8 cellular contexts compared by ENCODE assay signal in genomic region chr4:118280501-118281218, GRCh38.
DNase-seq lines count a peak whose midpoint lies in the region; ATAC-seq, FAIRE-seq and TF ChIP-seq lines count a peak whose summit lies in the region.

No MANE protein-coding gene starts in this region.

- peak overlapping the region; percentile 62 for H3K27ac Mint-ChIP-seq in T-helper 17 cell

- POLR2A ChIA-PET in HCT116 (lab: Charles Lee) = no interaction called here

- TF ChIP-seq CTCF in HCT116 (IDR thresholded peaks at IDR 0.05 in 2 of 3, conservative IDR thresholded peaks at IDR 0.05 in 1 of 3; ENCODE audit: borderline replicate concordance in 1 of 3, insufficient read depth in 1 of 3, low read depth in 2 of 3, low read length in 2 of 3) = peak; percentile 46 to 73 (median 50); a peak in 4 of 6 replicates
- peak; percentile 29 for TF ChIP-seq CTCF in lung (IDR thresholded peaks at IDR 0.05; ENCODE audit: control extremely low read depth, extremely low read depth)
- peak; percentile 60 for TF ChIP-seq CTCF in upper lobe of right lung (IDR thresholded peaks at IDR 0.05)

- H3K27me3 ChIP-seq in HCT116 (ENCODE audit: insufficient read depth, low read length) (no peaks in the 10 kb centered on the region), lung (ENCODE audit: control insufficient read depth, insufficient read depth) (no peaks in the 10 kb centered on the region), upper lobe of right lung (no peaks in the 10 kb centered on the region)

- ATAC-seq in HCT116 (peak; percentile 52), T-helper 17 cell (no peak), lung (ENCODE audit: insufficient read depth, low FRiP score) (no peak), upper lobe of right lung (peak; percentile 62)

- no peak overlapping the region for H2AFZ ChIP-seq in HCT116 (ENCODE audit: low read depth, low read length, poor library complexity, severe bottlenecking)

- no TSS peak for BruUV-seq in HCT116 (replicated peaks; lab: Mats Ljungman, UMichigan)

- peak; percentile 80 for TF ChIP-seq RAD21 in HCT116 (IDR thresholded peaks at IDR 0.05; ENCODE audit: low read depth)

- DNase-seq in HCT116 (ENCODE audit: low read depth, low spot score) (peak; percentile 67), NCI-H1092 (lab: John Stamatoyannopoulos, UW) (peak; percentile 4), T-helper 17 cell (no peak), dermis blood vessel endothelial cell (peak; percentile 88), lung (ENCODE audit: low spot score) (peak; percentile 68), upper lobe of right lung (no peak)

- H3K36me3 ChIP-seq in HCT116 (ENCODE audit: control insufficient read depth in 1 of 2, insufficient read depth in 2 of 2, low read length in 2 of 2) (peaks cover 5 to 21% of the 10 kb centered on the region in 2 experiments; a peak in 3 of 4 replicates), lung (ENCODE audit: control insufficient read depth in 2 of 2, insufficient read depth in 2 of 2, low read length in 2 of 2) (peaks cover 6 to 7% of the 10 kb centered on the region in 2 donors), upper lobe of right lung (peaks cover 10% of the 10 kb centered on the region)

- peaks cover 18% of the 10 kb centered on the region for H3K79me2 ChIP-seq in HCT116 (ENCODE audit: insufficient read depth, low read length)

- FAIRE-seq in A204.1 (lab: Jason Lieb, UNC) = peak; percentile 41

- H3K4me1 Mint-ChIP-seq in T-helper 17 cell = peaks cover 39% of the 10 kb centered on the region

- H3K9me2 ChIP-seq in HCT116 (ENCODE audit: insufficient read depth) = no peaks in the 10 kb centered on the region

- peak; percentile 68 for TF ChIP-seq POLR2A in HCT116 (IDR thresholded peaks at IDR 0.05; ENCODE audit: borderline replicate concordance, extremely low read depth, insufficient read depth, insufficient read length)

- no peaks in the 10 kb centered on the region for H3K27me3 Mint-ChIP-seq in T-helper 17 cell

- RAD21 ChIA-PET in HCT116 (lab: Charles Lee; ENCODE audit: low non-redundant PET in 1 of 2, low total read pairs in 2 of 2, uncharacterized antibody in 2 of 2, unreplicated experiment in 2 of 2) = no interaction called here

- CTCF ChIA-PET in HCT116 (lab: Charles Lee) = interaction anchor here (1.3 kb wide), 1 partner anchor 71 kb away, joined by 5 read pairs; no protein-coding TSS in a partner anchor

- peaks cover 4% of the 10 kb centered on the region; the same call in 1 of the 2 replicates for H4K20me1 ChIP-seq in HCT116 (ENCODE audit: insufficient read depth)

- intact Hi-C loops in HCT116 (cut with micrococcal nuclease) (loop anchor here (1.0 kb wide), 1 partner anchor 73 kb away; the partner anchor contains the start of gene PRSS12), upper lobe of right lung (cut with DNase I) (no loop called here)

- WGBS in lung, 2 donors = 8 to 12% methylated on average over 2 of the region's 2 CpGs

- peak overlapping the region; percentile 84; the same call in 1 of the 2 replicates for H3K27ac ChIP-seq in HCT116 (ENCODE audit: low read depth, low read length)
- H3K27ac ChIP-seq in lung (ENCODE audit: low read depth in 1 of 2, low read length in 1 of 2) = no peak overlapping the region
- H3K27ac ChIP-seq in upper lobe of right lung = no peak overlapping the region

- H3K4me3 Mint-ChIP-seq in T-helper 17 cell = peak overlapping the region; percentile 63

- H3K9me3 ChIP-seq in HCT116 (ENCODE audit: control insufficient read depth in 1 of 2, insufficient read depth in 1 of 2, low read depth in 1 of 2, low read length in 2 of 2) (no peaks in the 10 kb centered on the region), T-helper 17 cell (ENCODE audit: control insufficient read depth, low read length, poor library complexity, severe bottlenecking) (no peaks in the 10 kb centered on the region), lung (ENCODE audit: control insufficient read depth in 2 of 2, insufficient read depth in 1 of 2, low read length in 1 of 2) (no peaks in the 10 kb centered on the region), upper lobe of right lung (no peaks in the 10 kb centered on the region)

- H3K4me2 ChIP-seq in HCT116 (ENCODE audit: low read length) = peak overlapping the region; percentile 95

- H3K4me3 ChIP-seq in GM08714 (ENCODE audit: low read length) = peak overlapping the region; percentile 26
- peak overlapping the region in 1 of 2 experiments; percentile 98; a peak in 3 of 4 replicates for H3K4me3 ChIP-seq in HCT116 (replicated peaks in 1 of 2; ENCODE audit: low read depth in 1 of 2, low read length in 2 of 2)
- no peak overlapping the region for H3K4me3 ChIP-seq in lung
- peak overlapping the region; percentile 76 for H3K4me3 ChIP-seq in upper lobe of right lung

- H3K4me1 ChIP-seq in HCT116 (ENCODE audit: control insufficient read depth in 1 of 2, insufficient read depth in 2 of 2, low read length in 2 of 2) (peaks cover 6 to 21% of the 10 kb centered on the region in 2 experiments; a peak in 3 of 4 replicates), lung (ENCODE audit: control insufficient read depth in 2 of 2, insufficient read depth in 2 of 2, low read length in 2 of 2) (peaks cover 0 to 11% of the 10 kb centered on the region in 2 donors), upper lobe of right lung (peaks cover 31% of the 10 kb centered on the region)

- H3K36me3 Mint-ChIP-seq in T-helper 17 cell (ENCODE audit: low read depth) = peaks cover 15% of the 10 kb centered on the region

- H3K9ac ChIP-seq in HCT116 (ENCODE audit: low read length) = peak overlapping the region; percentile 95

TF ChIP-seq in HCT116, 20 proteins besides CTCF, POLR2A, EP300 and RAD21 (continues in another document):
- TF ChIP-seq ZBTB33 (IDR thresholded peaks at IDR 0.05; ENCODE audit: extremely low read depth, insufficient replicate concordance, low read length) (no peak), EZH2phosphoT487 (IDR thresholded peaks at IDR 0.05; ENCODE audit: borderline replicate concordance) (no peak), ATF3 (IDR thresholded peaks at IDR 0.05) (no peak), EGR1 (IDR thresholded peaks at IDR 0.05; ENCODE audit: low read depth) (no peak), TCF7L2 (IDR thresholded peaks at IDR 0.05; ENCODE audit: borderline replicate concordance, extremely low read depth, insufficient read depth, insufficient read length) (no peak), SP1 (IDR thresholded peaks at IDR 0.05; ENCODE audit: low read depth) (no peak), CEBPB (IDR thresholded peaks at IDR 0.05; ENCODE audit: low read depth) (peak; percentile 46; the same call in 1 of the 2 replicates), REST (IDR thresholded peaks at IDR 0.05; ENCODE audit: low read depth) (no peak), ZNF274 (IDR thresholded peaks at IDR 0.05; ENCODE audit: low read depth, low read length) (no peak), POLR2AphosphoS5 (IDR thresholded peaks at IDR 0.05; ENCODE audit: low read depth, low read length) (peak; percentile 62; the same call in 1 of the 2 replicates), YY1 (IDR thresholded peaks at IDR 0.05; ENCODE audit: extremely low read depth, insufficient replicate concordance, low read depth, low read length) (peak; percentile 3), SRF (IDR thresholded peaks at IDR 0.05; ENCODE audit: low read depth) (no peak; the same call in 1 of the 2 replicates), JUND (IDR thresholded peaks at IDR 0.05) (no peak; the same call in 1 of the 2 replicates), SIN3A (IDR thresholded peaks at IDR 0.05; ENCODE audit: low read depth) (peak; percentile 47), FOSL1 (IDR thresholded peaks at IDR 0.05; ENCODE audit: low read depth) (no peak), ZFX (IDR thresholded peaks at IDR 0.05) (no peak), CBX3 (IDR thresholded peaks at IDR 0.05; ENCODE audit: low read depth) (no peak)

Comparison
In these comparisons a context has a peak if more than half of its experiments do, and no peak if none do; other contexts are left out.
1. ATAC-seq: peak in HCT116 (single experiment) and upper lobe of right lung (single experiment); none in T-helper 17 cell (single experiment) and lung (single experiment).
2. DNase-seq: peak in HCT116 (single experiment), NCI-H1092 (single experiment), dermis blood vessel endothelial cell (single experiment) and lung (single experiment); none in T-helper 17 cell (0 of 3) and upper lobe of right lung (single experiment).
3. Peak in every context shown above with its lines, with median percentiles within 50 percentile points of each other: CTCF ChIP-seq.